In genomic region chr20:48772183-48772976, GRCh38 we compare ENCODE assay signal across 11 cellular contexts. TPM values are rescaled to one million over a fixed set of nuclear protein-coding genes. Genes with fewer than 3 reads are reported as not detected.
DNase-seq lines count a peak whose midpoint lies in the region; ATAC-seq and TF ChIP-seq lines count a peak whose summit lies in the region.
"Had no signal": no experiment of that assay in that cellular context is flagged by ENCODE, and none has a peak within 500 bp of the region (broad histone marks: within the 10 kb centered on the region; RNA-seq: fewer than 3 reads in every experiment).

No MANE protein-coding gene starts in this region.

- H3K27ac ChIP-seq in CD8-positive, alpha-beta memory T cell (ENCODE audit: low read depth, low read length) = no peak overlapping the region
- peak overlapping the region; percentile 20 for H3K27ac ChIP-seq in parathyroid adenoma
- peak overlapping the region in 1 of 2 donors; percentile 49 for H3K27ac ChIP-seq in coronary artery
- H3K27ac ChIP-seq: suprapubic skin had no signal

- H3K79me2 ChIP-seq in parathyroid adenoma = peaks cover 2% of the 10 kb centered on the region

- peak; percentile 37 for ATAC-seq in esophagus mucosa

- H3K27ac Mint-ChIP-seq in CD8-positive, alpha-beta memory T cell = peak overlapping the region; percentile 61 to 96 (median 90)

- peaks cover 0 to 43% (median 9%) of the 10 kb centered on the region in 3 donors for H3K36me3 Mint-ChIP-seq in CD8-positive, alpha-beta memory T cell

- H3K27me3 Mint-ChIP-seq in CD8-positive, alpha-beta memory T cell = peaks cover 0 to 1% of the 10 kb centered on the region in 2 donors

- no peaks in the 10 kb centered on the region for H3K27me3 ChIP-seq in CD8-positive, alpha-beta memory T cell (ENCODE audit: insufficient read depth, low read length, poor library complexity, severe bottlenecking)
- H3K27me3 ChIP-seq in parathyroid adenoma (ENCODE audit: control insufficient read depth, insufficient read depth, low read length) = no peaks in the 10 kb centered on the region

- H3K4me3 ChIP-seq in CD8-positive, alpha-beta memory T cell (ENCODE audit: low read length) = no peak overlapping the region
- H3K4me3 ChIP-seq in parathyroid adenoma (ENCODE audit: low read depth, low read length) (no peak overlapping the region), coronary artery (no peak overlapping the region)
- H3K4me3 ChIP-seq: suprapubic skin had no signal

- H3K9me3 Mint-ChIP-seq in CD8-positive, alpha-beta memory T cell = peaks cover 0 to 1% (median 0%) of the 10 kb centered on the region in 5 donors

- POLR2A ChIA-PET in CD8-positive, alpha-beta memory T cell (lab: Charles Lee) = no interaction called here

- peaks cover 87 to 96% (median 94%) of the 10 kb centered on the region in 3 donors for H3K4me1 Mint-ChIP-seq in CD8-positive, alpha-beta memory T cell

- no peaks in the 10 kb centered on the region for H3K9me3 ChIP-seq in CD8-positive, alpha-beta memory T cell (ENCODE audit: low read length)
- H3K9me3 ChIP-seq in parathyroid adenoma (ENCODE audit: control insufficient read depth, low read length) = no peaks in the 10 kb centered on the region
- H3K9me3 ChIP-seq: suprapubic skin had no signal

- peak in 2 of 5 donors; percentile 28 to 46 for DNase-seq in CD8-positive, alpha-beta memory T cell
- DNase-seq in SIG-M5 (lab: John Stamatoyannopoulos, UW) (peak; percentile 74), coronary artery (ENCODE audit: low spot score) (no peak), GM19238 (ENCODE audit: insufficient read length, low spot score) (no peak), NCI-H1417 (lab: John Stamatoyannopoulos, UW) (no peak), DMS53 treated with DMSO at 0.1 percent for 48 hours (lab: John Stamatoyannopoulos, UW; ENCODE audit: unreplicated experiment) (no peak)
- DNase-seq: DMS79 had no signal

- no peaks in the 10 kb centered on the region for H3K36me3 ChIP-seq in CD8-positive, alpha-beta memory T cell (ENCODE audit: insufficient read depth, low read length)
- no peaks in the 10 kb centered on the region for H3K36me3 ChIP-seq in parathyroid adenoma (ENCODE audit: control insufficient read depth, insufficient read depth, low read length)
- H3K36me3 ChIP-seq: suprapubic skin had no signal

- CTCF ChIA-PET in CD8-positive, alpha-beta memory T cell (lab: Charles Lee) = interaction anchor here (0.7 to 1.3 kb wide), 2 partner anchors 11 to 34 kb away, joined by 3 to 4 read pairs; no protein-coding TSS in a partner anchor

- no peak for TF ChIP-seq CTCF in parathyroid adenoma (IDR thresholded peaks at IDR 0.05)
- TF ChIP-seq CTCF in coronary artery (IDR thresholded peaks at IDR 0.05) = no peak

- no peak overlapping the region for H3K4me2 ChIP-seq in parathyroid adenoma (ENCODE audit: low read length)

- H2AFZ ChIP-seq in parathyroid adenoma = no peak overlapping the region

- H3K9ac ChIP-seq in parathyroid adenoma = no peak overlapping the region

- H3K4me1 ChIP-seq in CD8-positive, alpha-beta memory T cell (ENCODE audit: insufficient read depth, low read length) = peaks cover 88% of the 10 kb centered on the region
- H3K4me1 ChIP-seq in parathyroid adenoma = no peaks in the 10 kb centered on the region

- peak overlapping the region in 4 of 7 donors; percentile 38 to 69 (median 62) for H3K4me3 Mint-ChIP-seq in CD8-positive, alpha-beta memory T cell

RNA-seq across cellular contexts. Expression of gene PREX1, which starts 55.4 kb away (rescaled TPM):
- total RNA-seq in CD8-positive, alpha-beta memory T cell = 10 to 100 TPM; 90.0 to 90.5 TPM
- polyA plus RNA-seq in CD8-positive, alpha-beta memory T cell = 89.5 TPM
- total RNA-seq in esophagus mucosa = 2.7 TPM
- total RNA-seq: MCF 10A had no signal

Comparison
In these comparisons a context has a peak if more than half of its experiments do, and no peak if none do; other contexts are left out.
1. RNA of gene PREX1, which starts 55.4 kb away (total RNA-seq): 90.0 to 90.5 TPM in CD8-positive, alpha-beta memory T cell; 2.7 TPM in esophagus mucosa (single experiment); every median in the first group is over 10 times any median in the second.